ENCODE assay signal across 34 cellular contexts in genomic region chr7:158009886-158010285, GRCh38.
"Had no signal": no experiment of that assay in that cellular context is flagged by ENCODE, and none has a peak within 500 bp of the region (broad histone marks: within the 10 kb centered on the region; RNA-seq: fewer than 3 reads in every experiment).

No MANE protein-coding gene starts in this region.

- H3K9me3 ChIP-seq: heart left ventricle had no signal

- H3K36me3 ChIP-seq: brain microvascular endothelial cell, heart left ventricle had no signal

- H3K4me3 Mint-ChIP-seq: activated CD4-positive, alpha-beta memory T cell treated with anti-CD3 and anti-CD28 coated beads, Interleukin-2, amount 10 ng/mL, durations not matched to agents 7 days and 5 days; activated CD4-positive, alpha-beta T cell treated with anti-CD3 and anti-CD28 coated beads, Interleukin-2, amount 10 ng/mL, durations not matched to agents 7 days and 5 days; activated naive CD8-positive, alpha-beta T cell; activated T-cell treated with anti-CD3 and anti-CD28 coated beads, Interleukin-2, amount 50 U/mL, for 4 hours; central memory CD8-positive, alpha-beta T cell had no signal

- FAIRE-seq: astrocyte, bronchial epithelial cell, colon, endometrium, endothelial cell of umbilical vein, frontal cortex had no signal

- H3K4me1 Mint-ChIP-seq: activated CD4-positive, alpha-beta memory T cell treated with anti-CD3 and anti-CD28 coated beads, Interleukin-2, amount 10 ng/mL, durations not matched to agents 7 days and 5 days; activated CD4-positive, alpha-beta T cell treated with anti-CD3 and anti-CD28 coated beads, Interleukin-2, amount 10 ng/mL, durations not matched to agents 7 days and 5 days; central memory CD8-positive, alpha-beta T cell had no signal

- H3K4me3 ChIP-seq: heart left ventricle had no signal

- H3K36me3 Mint-ChIP-seq: activated naive CD8-positive, alpha-beta T cell had no signal

- H3K27me3 ChIP-seq: brain microvascular endothelial cell had no signal

- H3K9me3 Mint-ChIP-seq: activated CD4-positive, alpha-beta memory T cell treated with anti-CD3 and anti-CD28 coated beads, Interleukin-2, amount 10 ng/mL, durations not matched to agents 7 days and 5 days; activated CD4-positive, alpha-beta T cell treated with anti-CD3 and anti-CD28 coated beads, Interleukin-2, amount 10 ng/mL, durations not matched to agents 7 days and 5 days; activated T-cell treated with anti-CD3 and anti-CD28 coated beads, Interleukin-2, amount 50 U/mL, for 4 hours; activated T-helper 17 cell treated with anti-CD3 and anti-CD28 coated beads, Interleukin-2, amount 50 U/mL, for 72 hours; central memory CD8-positive, alpha-beta T cell; effector memory CD8-positive, alpha-beta T cell had no signal

- ATAC-seq: activated T-cell treated with anti-CD3 and anti-CD28 coated beads, Interleukin-2, amount 50 U/mL, for 4 hours; activated T-helper 17 cell treated with anti-CD3 and anti-CD28 coated beads, Interleukin-2, amount 50 U/mL, for 72 hours; effector memory CD8-positive, alpha-beta T cell; esophagus mucosa; heart left ventricle had no signal

- H3K27me3 Mint-ChIP-seq: activated CD4-positive, alpha-beta memory T cell treated with anti-CD3 and anti-CD28 coated beads, Interleukin-2, amount 10 ng/mL, durations not matched to agents 7 days and 5 days; activated CD4-positive, alpha-beta T cell treated with anti-CD3 and anti-CD28 coated beads, Interleukin-2, amount 10 ng/mL, durations not matched to agents 7 days and 5 days; activated naive CD8-positive, alpha-beta T cell; central memory CD8-positive, alpha-beta T cell had no signal

- H3K27ac Mint-ChIP-seq: activated CD4-positive, alpha-beta memory T cell treated with anti-CD3 and anti-CD28 coated beads, Interleukin-2, amount 10 ng/mL, durations not matched to agents 7 days and 5 days; activated CD4-positive, alpha-beta T cell treated with anti-CD3 and anti-CD28 coated beads, Interleukin-2, amount 10 ng/mL, durations not matched to agents 7 days and 5 days; activated naive CD8-positive, alpha-beta T cell; activated T-helper 17 cell treated with anti-CD3 and anti-CD28 coated beads, Interleukin-2, amount 50 U/mL, for 72 hours; effector memory CD8-positive, alpha-beta T cell had no signal

- DNase-seq: activated CD4-positive, alpha-beta memory T cell treated with anti-CD3 and anti-CD28 coated beads, Interleukin-2, amount 10 ng/mL, durations not matched to agents 7 days and 5 days; activated CD4-positive, alpha-beta T cell treated with anti-CD3 and anti-CD28 coated beads for 1 hour; activated CD4-positive, alpha-beta T cell treated with anti-CD3 and anti-CD28 coated beads for 4 hours; activated CD4-positive, alpha-beta T cell treated with anti-CD3 and anti-CD28 coated beads, Interleukin-2, amount 10 ng/mL, durations not matched to agents 7 days and 5 days; activated CD4-positive, alpha-beta T cell treated with anti-CD3 and anti-CD28 coated beads, Interleukin-2, amount 50 U/mL, for 4 hours; activated CD8-positive, alpha-beta memory T cell treated with anti-CD3 and anti-CD28 coated beads, Interleukin-2, amount 50 U/mL, for 48 hours; activated effector memory CD4-positive, alpha-beta T cell treated with Interleukin-2 at 50 U/mL for 16 hours; activated gamma-delta T cell treated with Interleukin-2 at 50 U/mL for 16 hours; activated naive CD4-positive, alpha-beta T cell treated with anti-CD3 and anti-CD28 coated beads, Interleukin-2, amount 50 U/mL, for 16 hours; activated naive CD4-positive, alpha-beta T cell treated with Interleukin-2 at 50 U/mL for 16 hours; activated T-cell treated with anti-CD3 and anti-CD28 coated beads for 4 hours; activated T-cell treated with anti-CD3 and anti-CD28 coated beads, Interleukin-2, amount 50 U/mL, for 4 hours; amniotic stem cell; anterior cingulate cortex; brain microvascular endothelial cell; cortex of kidney; dermis blood vessel endothelial cell; effector CD4-positive, alpha-beta T cell; effector memory CD8-positive, alpha-beta T cell; foreskin fibroblast; glutamatergic neuron; T-helper 2 cell had no signal

- H3K27ac ChIP-seq: brain microvascular endothelial cell, epithelial cell of prostate, heart left ventricle had no signal
